In genomic region chr3:184525337-184526157, GRCh38 we compare ENCODE assay signal across 8 cellular contexts. TPM values are rescaled to one million over a fixed set of nuclear protein-coding genes. Genes with fewer than 3 reads are reported as not detected.
DNase-seq lines count a peak whose midpoint lies in the region; ATAC-seq and TF ChIP-seq lines count a peak whose summit lies in the region.

No MANE protein-coding gene starts in this region.

- H2BK120ac ChIP-seq in mesenchymal stem cell (ENCODE audit: low read depth, low read length), result peak overlapping the region; percentile 52

- peak overlapping the region; percentile 87 for H3K4me2 ChIP-seq in mesenchymal stem cell (ENCODE audit: low read length, poor library complexity, severe bottlenecking)

- peak overlapping the region; percentile 99 for H3K27ac Mint-ChIP-seq in dendritic cell treated with granulocyte-macrophage colony-stimulating factor and Interleukin-4, amounts not matched to agents 40 ng/mL and 50 ng/mL, for 4 days

- no peak for TF ChIP-seq CTCF in transverse colon (IDR thresholded peaks at IDR 0.05)

- no peak overlapping the region for H2BK15ac ChIP-seq in mesenchymal stem cell (ENCODE audit: low read depth, poor library complexity, severe bottlenecking)

- intact Hi-C loops in dendritic cell treated with granulocyte-macrophage colony-stimulating factor and Interleukin-4, amounts not matched to agents 40 ng/mL and 50 ng/mL, for 4 days (cut with micrococcal nuclease), result loop anchor here (1.0 to 2.0 kb wide), 2 partner anchors 19 to 163 kb away; no protein-coding TSS in a partner anchor
- intact Hi-C loops in transverse colon (cut with DNase I; ENCODE audit: low total_unique reads), result no loop called here

- H3K9ac ChIP-seq in ES-I3 (ENCODE audit: low read depth, low read length) (peak overlapping the region; percentile 90), mesenchymal stem cell (ENCODE audit: low read length) (peak overlapping the region; percentile 84)

- H3K4me1 Mint-ChIP-seq in dendritic cell treated with granulocyte-macrophage colony-stimulating factor and Interleukin-4, amounts not matched to agents 40 ng/mL and 50 ng/mL, for 4 days (ENCODE audit: low read depth), result peaks cover 40% of the 10 kb centered on the region

- H3K36me3 Mint-ChIP-seq in dendritic cell treated with granulocyte-macrophage colony-stimulating factor and Interleukin-4, amounts not matched to agents 40 ng/mL and 50 ng/mL, for 4 days (ENCODE audit: low read depth), result no peaks in the 10 kb centered on the region

- TF ChIP-seq POLR2A in transverse colon (IDR thresholded peaks at IDR 0.05), result no peak

- no peaks in the 10 kb centered on the region for H3K79me1 ChIP-seq in mesenchymal stem cell (replicated peaks; ENCODE audit: low read length, poor library complexity, severe bottlenecking)

- peaks cover 16% of the 10 kb centered on the region for H3K27me3 Mint-ChIP-seq in dendritic cell treated with granulocyte-macrophage colony-stimulating factor and Interleukin-4, amounts not matched to agents 40 ng/mL and 50 ng/mL, for 4 days

- under 1% methylated on average over 63 of the region's 66 CpGs for WGBS in mesenchymal stem cell
- 10 to 19% methylated on average over 6 to 32 of the region's 66 CpGs for WGBS in transverse colon (ENCODE audit: low coverage in 1 of 2), 2 donors

- no peak overlapping the region for H3K27ac ChIP-seq in mesenchymal stem cell (ENCODE audit: low read length, poor library complexity, severe bottlenecking)
- peak overlapping the region in 2 of 4 donors; percentile 13 to 43 for H3K27ac ChIP-seq in transverse colon

- no peak for ATAC-seq in HG02588 (IDR thresholded peaks at IDR 0.05; ENCODE audit: unreplicated experiment)
- ATAC-seq in HG02763 (IDR thresholded peaks at IDR 0.05; ENCODE audit: unreplicated experiment), result no peak

- no peak overlapping the region for H2AFZ ChIP-seq in mesenchymal stem cell (ENCODE audit: low read depth, low read length)

- no peak overlapping the region for H4K91ac ChIP-seq in mesenchymal stem cell (ENCODE audit: low read length)

- peak; percentile 79 for DNase-seq in NCI-H69 (lab: John Stamatoyannopoulos, UW)
- DNase-seq in mesenchymal stem cell, result peak; percentile 13
- DNase-seq in transverse colon, result no peak
- DNase-seq in NCI-H1694 treated with DMSO at 0.1 percent for 48 hours (lab: John Stamatoyannopoulos, UW), result no peak

- H3K23ac ChIP-seq in mesenchymal stem cell (ENCODE audit: low read length in 2 of 2), result peak overlapping the region in 1 of 2 experiments; percentile 52

- peak overlapping the region in 1 of 2 experiments; percentile 60 for H3K18ac ChIP-seq in mesenchymal stem cell (ENCODE audit: low read depth in 1 of 2, low read length in 2 of 2)

- no peak overlapping the region for H3K4ac ChIP-seq in mesenchymal stem cell (ENCODE audit: low read depth in 1 of 2, low read length in 2 of 2)

- peak overlapping the region; percentile 81 for H3K4me3 Mint-ChIP-seq in dendritic cell treated with granulocyte-macrophage colony-stimulating factor and Interleukin-4, amounts not matched to agents 40 ng/mL and 50 ng/mL, for 4 days

- in situ Hi-C loops in transverse colon (cut with MboI; ENCODE audit: low pct_ligation_motif_present in 1 of 4, low pct_unique_long_range_greater_than_20kb in 1 of 4, low sequenced_read_pairs in 3 of 4), result loop anchor here in 2 of 4 donors (25.0 kb wide), 2 partner anchors 113 to 638 kb away; partner anchors contain the start of gene PARL (in 1 of the 2)

- no peak overlapping the region for H2BK5ac ChIP-seq in mesenchymal stem cell (ENCODE audit: low read depth, low read length, poor library complexity, severe bottlenecking)

- H4K8ac ChIP-seq in mesenchymal stem cell (ENCODE audit: low read length), result peak overlapping the region; percentile 62

- no peak for TF ChIP-seq EP300 in transverse colon (IDR thresholded peaks at IDR 0.05; ENCODE audit: low read depth)

- H2BK12ac ChIP-seq in mesenchymal stem cell (ENCODE audit: low read length in 2 of 2), result peak overlapping the region in 1 of 2 experiments; percentile 67

- H3K9me3 ChIP-seq in ES-I3 (ENCODE audit: control insufficient read depth, insufficient read depth, low read length), result no peaks in the 10 kb centered on the region
- H3K9me3 ChIP-seq in mesenchymal stem cell (ENCODE audit: control insufficient read depth, low read length), result no peaks in the 10 kb centered on the region
- H3K9me3 ChIP-seq in transverse colon, result no peaks in the 10 kb centered on the region

- H3K4me3 ChIP-seq in mesenchymal stem cell (ENCODE audit: insufficient read depth in 1 of 2, low read depth in 1 of 2, low read length in 2 of 2) (peak overlapping the region; percentile 55 to 79), transverse colon (peak overlapping the region in 3 of 4 donors; percentile 31 to 56 (median 47))

- no peaks in the 10 kb centered on the region for H3K9me3 Mint-ChIP-seq in dendritic cell treated with granulocyte-macrophage colony-stimulating factor and Interleukin-4, amounts not matched to agents 40 ng/mL and 50 ng/mL, for 4 days

- H2AK5ac ChIP-seq in mesenchymal stem cell (ENCODE audit: low read length, severe bottlenecking), result no peak overlapping the region

- H3K14ac ChIP-seq in mesenchymal stem cell (ENCODE audit: low read length in 2 of 2), result no peak overlapping the region

- H3K4me1 ChIP-seq in ES-I3 (ENCODE audit: insufficient read depth, low read length) (peaks cover 9% of the 10 kb centered on the region; the same call in 1 of the 2 replicates), mesenchymal stem cell (ENCODE audit: control insufficient read depth, insufficient read depth, low read depth, low read length) (peaks cover 8% of the 10 kb centered on the region), transverse colon (peaks cover 3 to 17% (median 13%) of the 10 kb centered on the region in 4 donors)

- H3K36me3 ChIP-seq in ES-I3 (ENCODE audit: insufficient read depth, low read length) (no peaks in the 10 kb centered on the region), mesenchymal stem cell (ENCODE audit: control insufficient read depth in 1 of 2, insufficient read depth in 2 of 2, low read depth in 1 of 2, low read length in 2 of 2) (no peaks in the 10 kb centered on the region), transverse colon (no peaks in the 10 kb centered on the region)

- peaks cover 21 to 45% of the 10 kb centered on the region in 2 experiments for H3K27me3 ChIP-seq in mesenchymal stem cell (ENCODE audit: control insufficient read depth in 1 of 2, insufficient read depth in 1 of 2, low read length in 2 of 2)
- H3K27me3 ChIP-seq in transverse colon, result peaks cover 89% of the 10 kb centered on the region

RNA-seq across cellular contexts. Expression of gene EPHB3, which starts 36.0 kb away (rescaled TPM):
- 2.3 TPM for polyA plus RNA-seq in mesenchymal stem cell (2013, experiment 1 of 2)
- 2.2 TPM for polyA plus RNA-seq in mesenchymal stem cell (2013, experiment 2 of 2)
- 10 to 100 TPM in 1 of 4 donors, 1 to 10 TPM in 3; 4.1 to 17.7 (median 6.7) TPM for total RNA-seq in transverse colon

Comparison
In these comparisons a context has a peak if more than half of its experiments do, and no peak if none do; other contexts are left out.
1. DNase-seq: peak in NCI-H69 (single experiment) and mesenchymal stem cell (single experiment); none in transverse colon (single experiment) and NCI-H1694 treated with DMSO at 0.1 percent for 48 hours (single experiment).